ENCODE assay signal across 23 cellular contexts in genomic region chr10:111784386-111784785, GRCh38.
"Had no signal": no experiment of that assay in that cellular context is flagged by ENCODE, and none has a peak within 500 bp of the region (broad histone marks: within the 10 kb centered on the region; RNA-seq: fewer than 3 reads in every experiment).

No MANE protein-coding gene starts in this region.

- DNase-seq: colonic mucosa; effector CD8-positive, alpha-beta T cell; endodermal cell; foreskin fibroblast; heart left ventricle; kidney; naive B cell; pancreas; right lobe of liver; stimulated activated CD4-positive, alpha-beta T cell treated with anti-CD3 and anti-CD28 coated beads, Interleukin-12 subunit alpha, Interleukin-12 subunit beta, amount 100 ng/mL, for 4 hours; stimulated activated CD4-positive, alpha-beta T cell treated with anti-CD3 and anti-CD28 coated beads, Interleukin-1b, Interleukin-23, amount 100 ng/mL, for 48 hours; stimulated activated CD4-positive, alpha-beta T cell treated with anti-CD3 and anti-CD28 coated beads, Interleukin-4, amount 100 ng/mL, for 1 hour; stimulated activated CD8-positive, alpha-beta memory T cell treated with anti-CD3 and anti-CD28 coated beads, Interleukin-4, amount 100 ng/mL, for 48 hours; stimulated activated naive CD4-positive, alpha-beta T cell treated with Interleukin-2 at 50 U/mL for 16 hours; testis; tibial artery had no signal

- ATAC-seq: esophagus mucosa; gastroesophageal sphincter; heart left ventricle; left lobe of liver; natural killer cell treated with Interleukin-12 subunit alpha and Interleukin-12 subunit beta and Interleukin-15 and Interleukin-18, amount 100 ng/mL, for 72 hours; pancreas; right lobe of liver had no signal

- H3K27ac ChIP-seq: colonic mucosa, epithelial cell of prostate, gastroesophageal sphincter, heart left ventricle, hepatocyte, neutrophil, pancreas, right lobe of liver, testis, tibial artery had no signal
